Comparison of ENCODE assay signal across 1 cellular context in the genomic region with DNA sequence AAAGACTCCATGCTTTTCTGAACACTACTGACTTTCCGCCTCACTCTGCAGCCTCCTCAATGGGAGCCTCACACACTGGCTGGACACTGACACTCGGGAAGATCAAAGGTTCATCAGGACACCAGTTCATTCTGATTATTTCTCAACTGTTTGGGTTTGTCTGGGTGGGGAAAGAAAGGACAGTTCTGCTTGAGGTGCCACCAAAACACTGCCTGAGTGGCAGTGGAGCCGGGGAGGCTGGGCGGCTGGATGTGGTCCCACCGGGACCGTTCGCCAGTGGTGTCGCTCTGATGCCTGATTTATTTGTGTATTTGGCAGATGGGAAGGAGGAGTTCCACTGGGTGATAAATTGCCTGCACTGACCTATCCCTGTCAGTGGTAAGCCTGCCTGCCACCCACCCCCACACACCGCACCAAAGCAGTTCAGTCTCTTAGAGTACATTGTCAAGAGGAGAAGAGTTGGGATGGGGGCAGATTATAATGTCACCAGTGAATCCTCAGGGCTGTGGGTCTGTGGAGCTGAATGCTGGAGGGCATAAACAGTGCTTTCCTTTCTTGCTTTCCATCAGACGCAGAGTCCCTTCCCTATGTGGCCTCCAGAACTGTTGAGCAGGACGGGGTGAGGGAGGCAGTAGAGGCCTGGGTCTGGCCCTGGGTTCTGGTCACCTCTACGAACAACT.
TF ChIP-seq lines count a peak whose summit lies in the region.

No MANE protein-coding gene starts in this region.

TF ChIP-seq in H1, 55 proteins besides CTCF, POLR2A, EP300 and RAD21:
- TF ChIP-seq SAP30 (IDR thresholded peaks at IDR 0.05; ENCODE audit: insufficient read depth, insufficient replicate concordance, low read length) (no peak), CHD1 (IDR thresholded peaks at IDR 0.05; ENCODE audit: low read depth, low read length) (no peak), SP1 (IDR thresholded peaks at IDR 0.05; ENCODE audit: low read depth, low read length) (no peak), ASH2L (IDR thresholded peaks at IDR 0.05; ENCODE audit: low read length) (no peak), JUN (IDR thresholded peaks at IDR 0.05; ENCODE audit: low read depth, low read length) (no peak), SP2 (IDR thresholded peaks at IDR 0.05; ENCODE audit: low read length) (no peak), MAFK (IDR thresholded peaks at IDR 0.05; ENCODE audit: low read depth, low read length) (no peak), CBX8 (IDR thresholded peaks at IDR 0.05; ENCODE audit: borderline replicate concordance, low read depth, low read length) (no peak), PHF8 (conservative IDR thresholded peaks at IDR 0.05; ENCODE audit: low read depth, low read length) (no peak), ZNF274 (IDR thresholded peaks at IDR 0.05; ENCODE audit: borderline replicate concordance, extremely low read depth, low read length) (no peak), KDM4A (IDR thresholded peaks at IDR 0.05; ENCODE audit: low read depth, low read length, severe bottlenecking) (no peak), KDM5A (IDR thresholded peaks at IDR 0.05; ENCODE audit: low read length) (no peak), SIN3A (conservative IDR thresholded peaks at IDR 0.05 in 1 of 2, IDR thresholded peaks at IDR 0.05 in 1 of 2; ENCODE audit: low read depth in 1 of 2, low read length in 2 of 2) (no peak), BRCA1 (IDR thresholded peaks at IDR 0.05; ENCODE audit: low read depth, low read length) (no peak), BCL11A (IDR thresholded peaks at IDR 0.05; ENCODE audit: low read depth in 2 of 2, low read length in 2 of 2) (no peak), POU5F1 (IDR thresholded peaks at IDR 0.05; ENCODE audit: low read depth, low read length) (no peak), SUZ12 (IDR thresholded peaks at IDR 0.05; ENCODE audit: low read length) (no peak), HDAC6 (IDR thresholded peaks at IDR 0.05; ENCODE audit: low read depth, low read length) (no peak)
- TF ChIP-seq, protein P1, sequence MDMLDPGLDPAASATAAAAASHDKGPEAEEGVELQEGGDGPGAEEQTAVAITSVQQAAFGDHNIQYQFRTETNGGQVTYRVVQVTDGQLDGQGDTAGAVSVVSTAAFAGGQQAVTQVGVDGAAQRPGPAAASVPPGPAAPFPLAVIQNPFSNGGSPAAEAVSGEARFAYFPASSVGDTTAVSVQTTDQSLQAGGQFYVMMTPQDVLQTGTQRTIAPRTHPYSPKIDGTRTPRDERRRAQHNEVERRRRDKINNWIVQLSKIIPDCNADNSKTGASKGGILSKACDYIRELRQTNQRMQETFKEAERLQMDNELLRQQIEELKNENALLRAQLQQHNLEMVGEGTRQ (IDR thresholded peaks at IDR 0.05; ENCODE audit: low read length): no peak
- TF ChIP-seq, protein P2, sequence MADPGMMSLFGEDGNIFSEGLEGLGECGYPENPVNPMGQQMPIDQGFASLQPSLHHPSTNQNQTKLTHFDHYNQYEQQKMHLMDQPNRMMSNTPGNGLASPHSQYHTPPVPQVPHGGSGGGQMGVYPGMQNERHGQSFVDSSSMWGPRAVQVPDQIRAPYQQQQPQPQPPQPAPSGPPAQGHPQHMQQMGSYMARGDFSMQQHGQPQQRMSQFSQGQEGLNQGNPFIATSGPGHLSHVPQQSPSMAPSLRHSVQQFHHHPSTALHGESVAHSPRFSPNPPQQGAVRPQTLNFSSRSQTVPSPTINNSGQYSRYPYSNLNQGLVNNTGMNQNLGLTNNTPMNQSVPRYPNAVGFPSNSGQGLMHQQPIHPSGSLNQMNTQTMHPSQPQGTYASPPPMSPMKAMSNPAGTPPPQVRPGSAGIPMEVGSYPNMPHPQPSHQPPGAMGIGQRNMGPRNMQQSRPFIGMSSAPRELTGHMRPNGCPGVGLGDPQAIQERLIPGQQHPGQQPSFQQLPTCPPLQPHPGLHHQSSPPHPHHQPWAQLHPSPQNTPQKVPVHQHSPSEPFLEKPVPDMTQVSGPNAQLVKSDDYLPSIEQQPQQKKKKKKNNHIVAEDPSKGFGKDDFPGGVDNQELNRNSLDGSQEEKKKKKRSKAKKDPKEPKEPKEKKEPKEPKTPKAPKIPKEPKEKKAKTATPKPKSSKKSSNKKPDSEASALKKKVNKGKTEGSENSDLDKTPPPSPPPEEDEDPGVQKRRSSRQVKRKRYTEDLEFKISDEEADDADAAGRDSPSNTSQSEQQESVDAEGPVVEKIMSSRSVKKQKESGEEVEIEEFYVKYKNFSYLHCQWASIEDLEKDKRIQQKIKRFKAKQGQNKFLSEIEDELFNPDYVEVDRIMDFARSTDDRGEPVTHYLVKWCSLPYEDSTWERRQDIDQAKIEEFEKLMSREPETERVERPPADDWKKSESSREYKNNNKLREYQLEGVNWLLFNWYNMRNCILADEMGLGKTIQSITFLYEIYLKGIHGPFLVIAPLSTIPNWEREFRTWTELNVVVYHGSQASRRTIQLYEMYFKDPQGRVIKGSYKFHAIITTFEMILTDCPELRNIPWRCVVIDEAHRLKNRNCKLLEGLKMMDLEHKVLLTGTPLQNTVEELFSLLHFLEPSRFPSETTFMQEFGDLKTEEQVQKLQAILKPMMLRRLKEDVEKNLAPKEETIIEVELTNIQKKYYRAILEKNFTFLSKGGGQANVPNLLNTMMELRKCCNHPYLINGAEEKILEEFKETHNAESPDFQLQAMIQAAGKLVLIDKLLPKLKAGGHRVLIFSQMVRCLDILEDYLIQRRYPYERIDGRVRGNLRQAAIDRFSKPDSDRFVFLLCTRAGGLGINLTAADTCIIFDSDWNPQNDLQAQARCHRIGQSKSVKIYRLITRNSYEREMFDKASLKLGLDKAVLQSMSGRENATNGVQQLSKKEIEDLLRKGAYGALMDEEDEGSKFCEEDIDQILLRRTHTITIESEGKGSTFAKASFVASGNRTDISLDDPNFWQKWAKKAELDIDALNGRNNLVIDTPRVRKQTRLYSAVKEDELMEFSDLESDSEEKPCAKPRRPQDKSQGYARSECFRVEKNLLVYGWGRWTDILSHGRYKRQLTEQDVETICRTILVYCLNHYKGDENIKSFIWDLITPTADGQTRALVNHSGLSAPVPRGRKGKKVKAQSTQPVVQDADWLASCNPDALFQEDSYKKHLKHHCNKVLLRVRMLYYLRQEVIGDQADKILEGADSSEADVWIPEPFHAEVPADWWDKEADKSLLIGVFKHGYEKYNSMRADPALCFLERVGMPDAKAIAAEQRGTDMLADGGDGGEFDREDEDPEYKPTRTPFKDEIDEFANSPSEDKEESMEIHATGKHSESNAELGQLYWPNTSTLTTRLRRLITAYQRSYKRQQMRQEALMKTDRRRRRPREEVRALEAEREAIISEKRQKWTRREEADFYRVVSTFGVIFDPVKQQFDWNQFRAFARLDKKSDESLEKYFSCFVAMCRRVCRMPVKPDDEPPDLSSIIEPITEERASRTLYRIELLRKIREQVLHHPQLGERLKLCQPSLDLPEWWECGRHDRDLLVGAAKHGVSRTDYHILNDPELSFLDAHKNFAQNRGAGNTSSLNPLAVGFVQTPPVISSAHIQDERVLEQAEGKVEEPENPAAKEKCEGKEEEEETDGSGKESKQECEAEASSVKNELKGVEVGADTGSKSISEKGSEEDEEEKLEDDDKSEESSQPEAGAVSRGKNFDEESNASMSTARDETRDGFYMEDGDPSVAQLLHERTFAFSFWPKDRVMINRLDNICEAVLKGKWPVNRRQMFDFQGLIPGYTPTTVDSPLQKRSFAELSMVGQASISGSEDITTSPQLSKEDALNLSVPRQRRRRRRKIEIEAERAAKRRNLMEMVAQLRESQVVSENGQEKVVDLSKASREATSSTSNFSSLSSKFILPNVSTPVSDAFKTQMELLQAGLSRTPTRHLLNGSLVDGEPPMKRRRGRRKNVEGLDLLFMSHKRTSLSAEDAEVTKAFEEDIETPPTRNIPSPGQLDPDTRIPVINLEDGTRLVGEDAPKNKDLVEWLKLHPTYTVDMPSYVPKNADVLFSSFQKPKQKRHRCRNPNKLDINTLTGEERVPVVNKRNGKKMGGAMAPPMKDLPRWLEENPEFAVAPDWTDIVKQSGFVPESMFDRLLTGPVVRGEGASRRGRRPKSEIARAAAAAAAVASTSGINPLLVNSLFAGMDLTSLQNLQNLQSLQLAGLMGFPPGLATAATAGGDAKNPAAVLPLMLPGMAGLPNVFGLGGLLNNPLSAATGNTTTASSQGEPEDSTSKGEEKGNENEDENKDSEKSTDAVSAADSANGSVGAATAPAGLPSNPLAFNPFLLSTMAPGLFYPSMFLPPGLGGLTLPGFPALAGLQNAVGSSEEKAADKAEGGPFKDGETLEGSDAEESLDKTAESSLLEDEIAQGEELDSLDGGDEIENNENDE (IDR thresholded peaks at IDR 0.05; ENCODE audit: insufficient replicate concordance, low read length): no peak
